ENCODE assay signal across 8 cellular contexts in genomic region chr4:8607603-8608481, GRCh38. TPM values are rescaled to one million over a fixed set of nuclear protein-coding genes. Genes with fewer than 3 reads are reported as not detected.
DNase-seq lines count a peak whose midpoint lies in the region; ATAC-seq, FAIRE-seq and TF ChIP-seq lines count a peak whose summit lies in the region.

No MANE protein-coding gene starts in this region.

- no peaks in the 10 kb centered on the region for H3K9me3 Mint-ChIP-seq in activated CD4-positive, alpha-beta T cell treated with anti-CD3 and anti-CD28 coated beads, Interleukin-2, amount 10 ng/mL, durations not matched to agents 7 days and 5 days

- ATAC-seq in pancreas (peak in 3 of 4 donors; percentile 60 to 74 (median 63)), GM21390 (IDR thresholded peaks at IDR 0.05; ENCODE audit: unreplicated experiment) (no peak), GM19324 (IDR thresholded peaks at IDR 0.05; ENCODE audit: low FRiP score, unreplicated experiment) (no peak), GM21825 (IDR thresholded peaks at IDR 0.05; ENCODE audit: unreplicated experiment) (no peak)

- no peak overlapping the region for H3K4me3 Mint-ChIP-seq in activated CD4-positive, alpha-beta T cell treated with anti-CD3 and anti-CD28 coated beads, Interleukin-2, amount 10 ng/mL, durations not matched to agents 7 days and 5 days

- H3K27ac ChIP-seq in HEK293 (ENCODE audit: extremely low read depth, low read depth, low read length) (no peak overlapping the region), pancreas (no peak overlapping the region)

- H3K36me3 Mint-ChIP-seq in activated CD4-positive, alpha-beta T cell treated with anti-CD3 and anti-CD28 coated beads, Interleukin-2, amount 10 ng/mL, durations not matched to agents 7 days and 5 days (ENCODE audit: low read depth): no peaks in the 10 kb centered on the region

- POLR2A ChIA-PET in HEK293 (lab: Yijun Ruan, JAX): no interaction called here
- POLR2A ChIA-PET in activated CD4-positive, alpha-beta T cell treated with anti-CD3 and anti-CD28 coated beads, Interleukin-2, amount 10 ng/mL, durations not matched to agents 7 days and 5 days (lab: Charles Lee): no interaction called here

- no peak overlapping the region for H3K4me3 ChIP-seq in HEK293 (ENCODE audit: low read depth, low read length)
- H3K4me3 ChIP-seq in pancreas: no peak overlapping the region

- H3K27me3 ChIP-seq in pancreas: no peaks in the 10 kb centered on the region

- TF ChIP-seq CTCF in HEK293 (tag by site-specific recombination; IDR thresholded peaks at IDR 0.05) (peak; percentile 76), pancreas (IDR thresholded peaks at IDR 0.05) (peak; percentile 88 to 96 (median 93))

- FAIRE-seq in pancreas (lab: Jason Lieb, UNC): no peak

- 8 to 10% methylated on average over 33 to 42 of the region's 42 CpGs for WGBS in pancreas, 2 donors

- intact Hi-C loops in pancreas (cut with DNase I): loop anchor here in 2 of 3 donors (10.0 kb wide), 1 partner anchor 307 kb away; no protein-coding TSS in a partner anchor

- DNase-seq in CD1c-positive myeloid dendritic cell (ENCODE audit: extremely low spot score) (peak; percentile 7), epidermal melanocyte (ENCODE audit: insufficient read length, low spot score) (peak; percentile 50), pancreas (peak in 4 of 6 donors; percentile 33 to 81 (median 62))
- DNase-seq in activated CD4-positive, alpha-beta T cell treated with anti-CD3 and anti-CD28 coated beads, Interleukin-2, amount 10 ng/mL, durations not matched to agents 7 days and 5 days: peak; percentile 33

- no peaks in the 10 kb centered on the region for H3K27me3 Mint-ChIP-seq in activated CD4-positive, alpha-beta T cell treated with anti-CD3 and anti-CD28 coated beads, Interleukin-2, amount 10 ng/mL, durations not matched to agents 7 days and 5 days

- H3K4me1 Mint-ChIP-seq in activated CD4-positive, alpha-beta T cell treated with anti-CD3 and anti-CD28 coated beads, Interleukin-2, amount 10 ng/mL, durations not matched to agents 7 days and 5 days: no peaks in the 10 kb centered on the region

- H3K9me3 ChIP-seq in HEK293 (ENCODE audit: control insufficient read depth, insufficient read depth, low read depth, low read length): no peaks in the 10 kb centered on the region
- H3K9me3 ChIP-seq in pancreas: no peaks in the 10 kb centered on the region

- CTCF ChIA-PET in HEK293 (lab: Yijun Ruan, JAX): interaction anchor here (0.5 to 1.5 kb wide), 19 partner anchors 8 to 672 kb away, joined by 3 to 8 read pairs (median 3); no protein-coding TSS in a partner anchor
- CTCF ChIA-PET in activated CD4-positive, alpha-beta T cell treated with anti-CD3 and anti-CD28 coated beads, Interleukin-2, amount 10 ng/mL, durations not matched to agents 7 days and 5 days (lab: Charles Lee): interaction anchor here (0.8 kb wide), 1 partner anchor 309 kb away, joined by 3 read pairs; no protein-coding TSS in a partner anchor

- H3K4me1 ChIP-seq in HEK293 (ENCODE audit: control insufficient read depth, insufficient read depth, low read length) (no peaks in the 10 kb centered on the region), pancreas (no peaks in the 10 kb centered on the region)

- H3K36me3 ChIP-seq in HEK293 (ENCODE audit: control insufficient read depth in 2 of 2, insufficient read depth in 1 of 2, low read length in 2 of 2): no peaks in the 10 kb centered on the region
- no peaks in the 10 kb centered on the region for H3K36me3 ChIP-seq in pancreas

- H3K27ac Mint-ChIP-seq in activated CD4-positive, alpha-beta T cell treated with anti-CD3 and anti-CD28 coated beads, Interleukin-2, amount 10 ng/mL, durations not matched to agents 7 days and 5 days: no peak overlapping the region

TF ChIP-seq in HEK293, 187 proteins besides CTCF, POLR2A, EP300 and RAD21 (continues in another document):
- TF ChIP-seq EGR2 (tag by site-specific recombination; IDR thresholded peaks at IDR 0.05; ENCODE audit: low read depth) (no peak), KLF9 (tag by site-specific recombination; IDR thresholded peaks at IDR 0.05; ENCODE audit: low read depth) (no peak), HOXA7 (CRISPR knock-in tag; IDR thresholded peaks at IDR 0.05; ENCODE audit: borderline replicate concordance) (no peak), ZNF391 (tag by site-specific recombination; IDR thresholded peaks at IDR 0.05; ENCODE audit: borderline replicate concordance, low read depth) (no peak), ZNF433 (tag by site-specific recombination; IDR thresholded peaks at IDR 0.05; ENCODE audit: low read depth) (no peak), REPIN1 (tag by site-specific recombination; IDR thresholded peaks at IDR 0.05; ENCODE audit: low read depth) (no peak), GLIS2 (tag by site-specific recombination; IDR thresholded peaks at IDR 0.05) (no peak; the same call in 1 of the 2 replicates), ZNF362 (tag by site-specific recombination; IDR thresholded peaks at IDR 0.05) (no peak), ZFP69B (tag by site-specific recombination; IDR thresholded peaks at IDR 0.05) (no peak), TRIM28 (IDR thresholded peaks at IDR 0.05; ENCODE audit: borderline replicate concordance, low read length) (no peak), GLIS1 (tag by site-specific recombination; IDR thresholded peaks at IDR 0.05) (peak; percentile 77), ZNF221 (tag by site-specific recombination; IDR thresholded peaks at IDR 0.05; ENCODE audit: borderline replicate concordance) (no peak), KLF7 (tag by site-specific recombination; IDR thresholded peaks at IDR 0.05; ENCODE audit: borderline replicate concordance) (no peak), KLF8 (tag by site-specific recombination; IDR thresholded peaks at IDR 0.05) (no peak), ZNF626 (tag by site-specific recombination; IDR thresholded peaks at IDR 0.05) (no peak), ZNF202 (tag by site-specific recombination; IDR thresholded peaks at IDR 0.05; ENCODE audit: borderline replicate concordance) (no peak), ZNF473 (tag by site-specific recombination; IDR thresholded peaks at IDR 0.05) (no peak), BCL6B (tag by site-specific recombination; IDR thresholded peaks at IDR 0.05) (no peak), ZNF488 (tag by site-specific recombination; IDR thresholded peaks at IDR 0.05) (no peak), ZNF426 (tag by site-specific recombination; IDR thresholded peaks at IDR 0.05) (no peak), ZNF2 (tag by site-specific recombination; IDR thresholded peaks at IDR 0.05) (peak; percentile 55; the same call in 1 of the 2 replicates), ZSCAN23 (tag by site-specific recombination; IDR thresholded peaks at IDR 0.05) (no peak), ZNF138 (tag by site-specific recombination; IDR thresholded peaks at IDR 0.05; ENCODE audit: borderline replicate concordance) (no peak), ZIC2 (tag by site-specific recombination; IDR thresholded peaks at IDR 0.05) (peak; percentile 47; the same call in 1 of the 2 replicates), ZNF146 (tag by site-specific recombination; IDR thresholded peaks at IDR 0.05) (no peak), MEIS1 (CRISPR knock-in tag; IDR thresholded peaks at IDR 0.05; ENCODE audit: borderline replicate concordance) (no peak), YY2 (tag by site-specific recombination; IDR thresholded peaks at IDR 0.05) (no peak)

RNA-seq across cellular contexts. Expression of gene CPZ, which starts 15.3 kb away (rescaled TPM):
- total RNA-seq in activated CD4-positive, alpha-beta T cell treated with anti-CD3 and anti-CD28 coated beads, Interleukin-2, amount 10 ng/mL, durations not matched to agents 7 days and 5 days: not detected
- under 1 TPM; 0.14 to 0.86 (median 0.23) TPM for total RNA-seq in pancreas
- under 1 TPM; 0.09 to 0.84 TPM for polyA plus RNA-seq in pancreas

RNA-seq across cellular contexts. Expression of gene GPR78, which starts 27.6 kb away (rescaled TPM):
- total RNA-seq in activated CD4-positive, alpha-beta T cell treated with anti-CD3 and anti-CD28 coated beads, Interleukin-2, amount 10 ng/mL, durations not matched to agents 7 days and 5 days: not detected
- total RNA-seq in pancreas: not detected
- under 1 TPM; 0.02 to 0.04 TPM for polyA plus RNA-seq in pancreas

Comparison
In these comparisons a context has a peak if more than half of its experiments do, and no peak if none do; other contexts are left out.
1. DNase-seq: peak in every context shown above with its lines; median percentile 62 in pancreas; 50 in epidermal melanocyte; 33 in activated CD4-positive, alpha-beta T cell treated with anti-CD3 and anti-CD28 coated beads, Interleukin-2, amount 10 ng/mL, durations not matched to agents 7 days and 5 days; 7 in CD1c-positive myeloid dendritic cell.
2. ATAC-seq: peak in pancreas (3 of 4); none in GM21390 (single experiment), GM19324 (single experiment) and GM21825 (single experiment).